15 cellular contexts compared by ENCODE assay signal in genomic region chr7:137952406-137952805, GRCh38. TPM values are rescaled to one million over a fixed set of nuclear protein-coding genes. Genes with fewer than 3 reads are reported as not detected.
DNase-seq lines count a peak whose midpoint lies in the region; ATAC-seq and TF ChIP-seq lines count a peak whose summit lies in the region.
"Had no signal": no experiment of that assay in that cellular context is flagged by ENCODE, and none has a peak within 500 bp of the region (broad histone marks: within the 10 kb centered on the region; RNA-seq: fewer than 3 reads in every experiment).

No MANE protein-coding gene starts in this region.

- peak overlapping the region; percentile 79 for H3K4me3 Mint-ChIP-seq in HFFc6
- H3K4me3 Mint-ChIP-seq in endothelial cell (ENCODE audit: unreplicated experiment), result no peak overlapping the region
- H3K4me3 Mint-ChIP-seq: activated naive CD8-positive, alpha-beta T cell treated with anti-CD3 and anti-CD28 coated beads, Interleukin-2, amount 50 U/mL, for 24 hours had no signal

- H3K9me3 Mint-ChIP-seq in HFFc6 (no peaks in the 10 kb centered on the region), endothelial cell (ENCODE audit: unreplicated experiment) (no peaks in the 10 kb centered on the region)
- H3K9me3 Mint-ChIP-seq: activated naive CD8-positive, alpha-beta T cell treated with anti-CD3 and anti-CD28 coated beads, Interleukin-2, amount 50 U/mL, for 24 hours had no signal

- no peaks in the 10 kb centered on the region for H3K27me3 ChIP-seq in colonic mucosa
- no peaks in the 10 kb centered on the region for H3K27me3 ChIP-seq in tibial artery
- H3K27me3 ChIP-seq: ovary had no signal

- peaks cover 70% of the 10 kb centered on the region for H3K4me1 Mint-ChIP-seq in HFFc6 (ENCODE audit: low read depth)
- peaks cover 43% of the 10 kb centered on the region for H3K4me1 Mint-ChIP-seq in endothelial cell (ENCODE audit: unreplicated experiment)

- H3K9me3 ChIP-seq in colonic mucosa, result no peaks in the 10 kb centered on the region
- no peaks in the 10 kb centered on the region for H3K9me3 ChIP-seq in mucosa of descending colon
- no peaks in the 10 kb centered on the region for H3K9me3 ChIP-seq in tibial artery
- H3K9me3 ChIP-seq: ovary had no signal

- no peaks in the 10 kb centered on the region for H3K36me3 ChIP-seq in colonic mucosa
- H3K36me3 ChIP-seq in mucosa of descending colon (ENCODE audit: low read depth), result no peaks in the 10 kb centered on the region
- no peaks in the 10 kb centered on the region for H3K36me3 ChIP-seq in tibial artery
- H3K36me3 ChIP-seq: ovary had no signal

- peak; percentile 85 for ATAC-seq in mucosa of descending colon
- ATAC-seq: activated naive CD8-positive, alpha-beta T cell treated with anti-CD3 and anti-CD28 coated beads, Interleukin-2, amount 50 U/mL, for 24 hours had no signal

- peak overlapping the region in 1 of 2 donors; percentile 52 for H3K9ac ChIP-seq in colonic mucosa (ENCODE audit: low read depth in 2 of 2, low read length in 2 of 2)

- intact Hi-C loops in colonic mucosa (cut with DNase I) (loop anchor here (5.0 kb wide), 1 partner anchor 45 kb away; no protein-coding TSS in a partner anchor), mucosa of descending colon (cut with DNase I, micrococcal nuclease) (loop anchor here in 1 of 2 donors (10.0 kb wide), 1 partner anchor 52 kb away; the partner anchor contains the start of gene CREB3L2), tibial artery (cut with DNase I; ENCODE audit: low total_unique reads) (no loop called here)

- no peak overlapping the region for H3K4me3 ChIP-seq in colonic mucosa
- H3K4me3 ChIP-seq in mucosa of descending colon, result no peak overlapping the region
- H3K4me3 ChIP-seq in tibial artery, result no peak overlapping the region
- H3K4me3 ChIP-seq in foreskin fibroblast (ENCODE audit: low read depth in 1 of 2, low read length in 2 of 2), result no peak overlapping the region
- H3K4me3 ChIP-seq: ovary had no signal

- DNase-seq in HFFc6 (no peak), colonic mucosa (peak; percentile 54), mucosa of descending colon (peak in 2 of 3 donors; percentile 37 to 39), tibial artery (no peak), foreskin fibroblast (no peak), endothelial cell (ENCODE audit: low spot score) (no peak), NCI-H774 (lab: John Stamatoyannopoulos, UW) (no peak), NCI-H1048 (lab: John Stamatoyannopoulos, UW) (no peak)
- DNase-seq: activated CD4-positive, CD25-positive, alpha-beta regulatory T cell; activated naive CD8-positive, alpha-beta T cell treated with anti-CD3 and anti-CD28 coated beads, Interleukin-2, amount 50 U/mL, for 24 hours; activated T-cell treated with anti-CD3 and anti-CD28 coated beads for 4 hours; Karpas-422; NCI-H2029 treated with DMSO at 0.1 percent for 48 hours; ovary; stimulated activated CD4-positive, alpha-beta T cell treated with anti-CD3 and anti-CD28 coated beads, Interleukin-2, amount 100 ng/mL, for 24 hours had no signal

- no peak for TF ChIP-seq CTCF in HFFc6 (IDR thresholded peaks at IDR 0.05)
- TF ChIP-seq CTCF in colonic mucosa (IDR thresholded peaks at IDR 0.05), result no peak
- TF ChIP-seq CTCF in mucosa of descending colon (IDR thresholded peaks at IDR 0.05), result no peak
- no peak for TF ChIP-seq CTCF in tibial artery (IDR thresholded peaks at IDR 0.05)
- TF ChIP-seq CTCF in foreskin fibroblast (IDR thresholded peaks at IDR 0.05; ENCODE audit: low read depth, low read length), result no peak
- no peak for TF ChIP-seq CTCF in endothelial cell (IDR thresholded peaks at IDR 0.05; ENCODE audit: unreplicated experiment)

- H3K27me3 Mint-ChIP-seq in HFFc6 (ENCODE audit: insufficient read depth) (no peaks in the 10 kb centered on the region), endothelial cell (ENCODE audit: unreplicated experiment) (no peaks in the 10 kb centered on the region)
- H3K27me3 Mint-ChIP-seq: activated naive CD8-positive, alpha-beta T cell treated with anti-CD3 and anti-CD28 coated beads, Interleukin-2, amount 50 U/mL, for 24 hours had no signal

- H3K36me3 Mint-ChIP-seq in HFFc6 (ENCODE audit: low read depth) (peaks cover 36% of the 10 kb centered on the region), endothelial cell (ENCODE audit: low read depth, unreplicated experiment) (no peaks in the 10 kb centered on the region)

- H3K4me1 ChIP-seq in colonic mucosa (peaks cover 21% of the 10 kb centered on the region), mucosa of descending colon (ENCODE audit: low read depth) (peaks cover 29% of the 10 kb centered on the region), tibial artery (peaks cover 0 to 99% (median 71%) of the 10 kb centered on the region in 4 donors)

- H3K27ac Mint-ChIP-seq in HFFc6 (peak overlapping the region; percentile 97), endothelial cell (ENCODE audit: unreplicated experiment) (no peak overlapping the region)
- H3K27ac Mint-ChIP-seq: activated naive CD8-positive, alpha-beta T cell treated with anti-CD3 and anti-CD28 coated beads, Interleukin-2, amount 50 U/mL, for 24 hours had no signal

- H3K27ac ChIP-seq in colonic mucosa (peak overlapping the region; percentile 76), tibial artery (peak overlapping the region; percentile 77 to 80)
- H3K27ac ChIP-seq: ovary had no signal

RNA-seq across cellular contexts. Expression of gene CREB3L2, which starts 49.5 kb away (rescaled TPM):
- 100 to 1,000 TPM; 112 to 139 (median 123) TPM for total RNA-seq in HFFc6 (2021; fragmentation: NEBNext Ultra II Directional; extraction: Animal tissue kit (Norgen Biotek cat#: 25700))
- total RNA-seq in colonic mucosa (10 to 100 TPM; 45.8 to 46.0 TPM), mucosa of descending colon (10 to 100 TPM; 15.8 to 54.3 (median 40.6) TPM), endothelial cell (ENCODE audit: unreplicated experiment) (50.6 TPM)

Comparison
In these comparisons a context has a peak if more than half of its experiments do, and no peak if none do; other contexts are left out.
1. DNase-seq: peak in colonic mucosa (single experiment) and mucosa of descending colon (2 of 3); none in HFFc6 (single experiment), tibial artery (0 of 2), foreskin fibroblast (0 of 2), endothelial cell (single experiment), NCI-H774 (single experiment) and NCI-H1048 (single experiment).